15 cellular contexts compared by ENCODE assay signal in the genomic region with DNA sequence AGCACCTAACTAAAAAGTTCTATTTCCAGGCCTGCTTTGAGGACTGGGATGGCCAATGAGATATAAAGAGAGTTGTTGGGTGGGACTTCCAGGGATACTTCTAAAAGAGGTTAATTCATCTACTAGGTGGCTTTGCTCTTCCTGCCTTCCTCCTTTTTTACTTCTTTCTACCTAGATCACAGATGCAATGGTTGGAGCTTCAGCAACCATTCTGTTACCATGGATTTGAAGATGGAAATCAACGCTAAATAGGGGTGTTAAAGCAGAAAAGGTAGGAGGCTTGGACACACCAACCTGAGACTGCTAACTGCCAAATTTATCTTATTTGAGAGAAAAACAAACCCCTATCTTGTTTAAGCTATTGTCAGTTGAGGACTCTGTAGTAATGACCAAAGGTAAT. TPM values are rescaled to one million over a fixed set of nuclear protein-coding genes. Genes with fewer than 3 reads are reported as not detected.
DNase-seq lines count a peak whose midpoint lies in the region; ATAC-seq and TF ChIP-seq lines count a peak whose summit lies in the region.
"Had no signal": no experiment of that assay in that cellular context is flagged by ENCODE, and none has a peak within 500 bp of the region (broad histone marks: within the 10 kb centered on the region; RNA-seq: fewer than 3 reads in every experiment).

No MANE protein-coding gene starts in this region.

- H3K14ac ChIP-seq in neuronal stem cell (ENCODE audit: low read length): no peak overlapping the region

- H2BK12ac ChIP-seq in neuronal stem cell (ENCODE audit: low read length): no peak overlapping the region

- H3K27me3 Mint-ChIP-seq in WTC11 (ENCODE audit: low read depth): no peaks in the 10 kb centered on the region; the same call in 1 of the 2 replicates

- no peaks in the 10 kb centered on the region for H3K9me3 ChIP-seq in HEK293 (ENCODE audit: control insufficient read depth, insufficient read depth, low read depth, low read length)
- H3K9me3 ChIP-seq in liver (ENCODE audit: control insufficient read depth in 4 of 4, low read length in 3 of 4): no peaks in the 10 kb centered on the region
- H3K9me3 ChIP-seq in subcutaneous abdominal adipose tissue (ENCODE audit: control insufficient read depth in 5 of 5, low read length in 5 of 5): peaks cover 0 to 5% (median 0%) of the 10 kb centered on the region in 5 donors
- peaks cover 0 to 4% of the 10 kb centered on the region in 2 donors for H3K9me3 ChIP-seq in neuronal stem cell (replicated peaks in 1 of 2; ENCODE audit: control insufficient read depth in 2 of 2, insufficient read depth in 1 of 2, low read depth in 1 of 2, low read length in 2 of 2)
- H3K9me3 ChIP-seq in mammary epithelial cell (replicated peaks; ENCODE audit: insufficient read depth, low read length): no peaks in the 10 kb centered on the region
- H3K9me3 ChIP-seq: BE2C had no signal

- 48% methylated on average over 1 of the region's 1 CpG for WGBS in liver
- WGBS in neuronal stem cell (ENCODE audit: extremely low coverage in 2 of 2, insufficient read length in 2 of 2, insufficient replicate concordance in 1 of 2), 2 donors: no CpG with 5 or more reads among the region's 1 CpG
- 100% methylated on average over 1 of the region's 1 CpG for WGBS in mammary epithelial cell (ENCODE audit: low coverage, missing lambda C conversion rate)

- H3K4ac ChIP-seq in neuronal stem cell (ENCODE audit: low read length): no peak overlapping the region

- CTCF ChIA-PET in HEK293 (lab: Yijun Ruan, JAX) (no interaction called here), WTC11 (lab: Charles Lee) (interaction anchor here (1.3 kb wide), 1 partner anchor 306 kb away, joined by 3 read pairs; no protein-coding TSS in a partner anchor), mammary epithelial cell (lab: Charles Lee; ENCODE audit: low non-redundant PET) (no interaction called here)

- H3K4me3 Mint-ChIP-seq in WTC11: no peak overlapping the region
- H3K4me3 Mint-ChIP-seq: CD4-positive, alpha-beta memory T cell; GM23338 had no signal

- no peak overlapping the region for H2AK5ac ChIP-seq in neuronal stem cell (ENCODE audit: low read depth, low read length)

- TF ChIP-seq CTCF in HEK293 (tag by site-specific recombination; IDR thresholded peaks at IDR 0.05): no peak
- no peak for TF ChIP-seq CTCF in liver (IDR thresholded peaks at IDR 0.05; ENCODE audit: low read depth, low read length, missing input control)
- no peak for TF ChIP-seq CTCF in WTC11 (IDR thresholded peaks at IDR 0.05)
- TF ChIP-seq CTCF in mammary epithelial cell (conservative IDR thresholded peaks at IDR 0.05 in 1 of 2, IDR thresholded peaks at IDR 0.05 in 1 of 2; ENCODE audit: extremely low read depth in 1 of 2, insufficient read depth in 1 of 2, low read depth in 1 of 2, low read length in 2 of 2): no peak

- no peak overlapping the region for H3K23ac ChIP-seq in neuronal stem cell (ENCODE audit: low read depth, low read length, poor library complexity)

- POLR2A ChIA-PET in HEK293 (lab: Yijun Ruan, JAX) (no interaction called here), WTC11 (lab: Charles Lee) (no interaction called here)

- no peak overlapping the region for H4K91ac ChIP-seq in neuronal stem cell (ENCODE audit: low read depth, low read length, poor library complexity)

- no peak overlapping the region for H4K8ac ChIP-seq in neuronal stem cell (ENCODE audit: low read depth, low read length)

- H3K36me3 ChIP-seq in HEK293 (ENCODE audit: control insufficient read depth in 2 of 2, insufficient read depth in 1 of 2, low read length in 2 of 2) (no peaks in the 10 kb centered on the region), liver (ENCODE audit: control insufficient read depth in 4 of 4, insufficient read depth in 3 of 4, low read depth in 1 of 4, low read length in 3 of 4) (no peaks in the 10 kb centered on the region), subcutaneous abdominal adipose tissue (ENCODE audit: control insufficient read depth in 5 of 5, insufficient read depth in 5 of 5, low read length in 5 of 5) (no peaks in the 10 kb centered on the region), neuronal stem cell (replicated peaks in 1 of 2; ENCODE audit: control insufficient read depth in 2 of 2, insufficient read depth in 2 of 2, low read length in 2 of 2) (no peaks in the 10 kb centered on the region), mammary epithelial cell (ENCODE audit: insufficient read depth, low read length) (no peaks in the 10 kb centered on the region)
- H3K36me3 ChIP-seq: BE2C had no signal

- H3K27ac ChIP-seq in HEK293 (ENCODE audit: extremely low read depth, low read depth, low read length) (no peak overlapping the region), caudate nucleus (ENCODE audit: low read depth, low read length) (peak overlapping the region; percentile 26), liver (ENCODE audit: low read depth in 1 of 2, low read length in 2 of 2) (peak overlapping the region; percentile 87 to 95), subcutaneous abdominal adipose tissue (ENCODE audit: low read depth, low read length) (peak overlapping the region; percentile 77), neuronal stem cell (replicated peaks; ENCODE audit: low read length) (no peak overlapping the region), mammary epithelial cell (ENCODE audit: insufficient read depth, low read depth, low read length) (no peak overlapping the region)
- H3K27ac ChIP-seq: C4-2B had no signal

- H2AFZ ChIP-seq in neuronal stem cell (ENCODE audit: low read length): no peak overlapping the region
- H2AFZ ChIP-seq in mammary epithelial cell (ENCODE audit: low read depth, low read length): no peak overlapping the region
- H2AFZ ChIP-seq: GM23338 had no signal

- H3K79me2 ChIP-seq in mammary epithelial cell (ENCODE audit: insufficient read depth, low read length): no peaks in the 10 kb centered on the region

- H2BK15ac ChIP-seq in neuronal stem cell (ENCODE audit: low read length): no peak overlapping the region

- ATAC-seq in GM19351 (IDR thresholded peaks at IDR 0.05; ENCODE audit: unreplicated experiment) (no peak), WTC11 (no peak)
- ATAC-seq: GM12878, GM23338 had no signal

- BruUV-seq in mammary epithelial cell (replicated peaks; lab: Mats Ljungman, UMichigan): no TSS peak

- H3K27ac Mint-ChIP-seq in WTC11: no peak overlapping the region
- H3K27ac Mint-ChIP-seq: CD4-positive, alpha-beta memory T cell; GM23338 had no signal

- H3K4me3 ChIP-seq in HEK293 (ENCODE audit: low read depth, low read length): no peak overlapping the region
- H3K4me3 ChIP-seq in liver (ENCODE audit: low read depth in 1 of 3, low read length in 3 of 3): no peak overlapping the region
- peak overlapping the region in 1 of 5 donors; percentile 41 for H3K4me3 ChIP-seq in subcutaneous abdominal adipose tissue (ENCODE audit: low read depth in 1 of 5, low read length in 5 of 5)
- H3K4me3 ChIP-seq in neuronal stem cell (ENCODE audit: low read length in 2 of 2): no peak overlapping the region
- no peak overlapping the region for H3K4me3 ChIP-seq in mammary epithelial cell (replicated peaks in 1 of 3; ENCODE audit: insufficient read depth in 1 of 3, low read depth in 2 of 3, low read length in 3 of 3)
- H3K4me3 ChIP-seq: GM12878, GM23338 had no signal

- H2BK5ac ChIP-seq in neuronal stem cell (ENCODE audit: low read length): no peak overlapping the region

- intact Hi-C loops in mammary epithelial cell (cut with micrococcal nuclease): no loop called here

- H3K27me3 ChIP-seq in liver (ENCODE audit: control insufficient read depth in 4 of 4, insufficient read depth in 4 of 4, low read length in 3 of 4): no peaks in the 10 kb centered on the region
- H3K27me3 ChIP-seq in subcutaneous abdominal adipose tissue (ENCODE audit: control insufficient read depth in 5 of 5, insufficient read depth in 4 of 5, low read length in 5 of 5): no peaks in the 10 kb centered on the region
- no peaks in the 10 kb centered on the region for H3K27me3 ChIP-seq in neuronal stem cell (ENCODE audit: control insufficient read depth in 3 of 3, insufficient read depth in 3 of 3, low read depth in 1 of 3, low read length in 3 of 3)
- no peaks in the 10 kb centered on the region for H3K27me3 ChIP-seq in mammary epithelial cell (ENCODE audit: insufficient read depth, low read length)
- H3K27me3 ChIP-seq: BE2C had no signal

- no peaks in the 10 kb centered on the region for H3K36me3 Mint-ChIP-seq in WTC11
- H3K36me3 Mint-ChIP-seq: CD4-positive, alpha-beta memory T cell had no signal

- in situ Hi-C loops in mammary epithelial cell (cut with MboI; ENCODE audit: low sequenced_read_pairs in 2 of 2): no loop called here

- H3K4me1 ChIP-seq in HEK293 (ENCODE audit: control insufficient read depth, insufficient read depth, low read length) (peaks cover 3% of the 10 kb centered on the region), liver (ENCODE audit: control insufficient read depth in 4 of 4, insufficient read depth in 4 of 4, low read length in 3 of 4) (peaks cover 22 to 54% (median 48%) of the 10 kb centered on the region in 4 donors), subcutaneous abdominal adipose tissue (ENCODE audit: control insufficient read depth in 5 of 5, insufficient read depth in 5 of 5, low read length in 5 of 5) (peaks cover 19 to 72% (median 45%) of the 10 kb centered on the region in 5 donors), neuronal stem cell (ENCODE audit: control insufficient read depth in 2 of 2, insufficient read depth in 1 of 2, low read depth in 1 of 2, low read length in 2 of 2) (peaks cover 15 to 19% of the 10 kb centered on the region in 2 donors), mammary epithelial cell (ENCODE audit: insufficient read depth, low read length) (peaks cover 15% of the 10 kb centered on the region)
- H3K4me1 ChIP-seq: BE2C had no signal

- H3K9ac ChIP-seq in liver (ENCODE audit: low read depth in 1 of 2, low read length in 2 of 2) (peak overlapping the region in 1 of 2 donors; percentile 48), subcutaneous abdominal adipose tissue (ENCODE audit: low read length in 5 of 5) (peak overlapping the region in 1 of 5 donors; percentile 40), neuronal stem cell (ENCODE audit: low read depth, low read length, poor library complexity) (no peak overlapping the region), mammary epithelial cell (ENCODE audit: insufficient read depth, low read length) (no peak overlapping the region)

- dilution Hi-C loops in mammary epithelial cell (cut with HindIII; ENCODE audit: low sequenced_read_pairs): no loop called here

- H4K20me1 ChIP-seq in mammary epithelial cell (ENCODE audit: insufficient read depth, low read length): no peaks in the 10 kb centered on the region

- DNase-seq in caudate nucleus (lab: John Stamatoyannopoulos, UW) (no peak), neuronal stem cell (ENCODE audit: low spot score) (no peak), WTC11 (ENCODE audit: low spot score) (no peak), mammary epithelial cell (no peak)
- DNase-seq: BE2C; CD4-positive, alpha-beta memory T cell; DMS79; H7 had no signal

- H3K4me2 ChIP-seq in neuronal stem cell (ENCODE audit: insufficient read depth, low read length, poor library complexity, severe bottlenecking) (no peak overlapping the region), mammary epithelial cell (ENCODE audit: insufficient read depth, low read depth, low read length) (no peak overlapping the region)
- H3K4me2 ChIP-seq: GM23338 had no signal

- TF ChIP-seq RAD21 in liver (IDR thresholded peaks at IDR 0.05): no peak

- H3K4me1 Mint-ChIP-seq in WTC11: peaks cover 19% of the 10 kb centered on the region

- H2BK120ac ChIP-seq in neuronal stem cell (ENCODE audit: low read depth, low read length): no peak overlapping the region

- peaks cover 4% of the 10 kb centered on the region for H3K9me3 Mint-ChIP-seq in WTC11
- H3K9me3 Mint-ChIP-seq: CD4-positive, alpha-beta memory T cell; GM23338 had no signal

- H3K18ac ChIP-seq in neuronal stem cell (ENCODE audit: low read length): no peak overlapping the region

- H3K79me1 ChIP-seq in neuronal stem cell (ENCODE audit: low read depth, low read length): no peaks in the 10 kb centered on the region

RNA-seq across cellular contexts. Expression of a gene that starts 26.9 kb away (rescaled TPM):
- 10 to 100 TPM; 17.2 to 26.1 TPM for total RNA-seq in liver
- polyA plus RNA-seq in liver: 10 to 100 TPM in 1 of 2 donors, 1 to 10 TPM in 1; 5.0 to 13.5 TPM
- 11.5 TPM for polyA plus RNA-seq in neuronal stem cell (2013, experiment 1 of 2)
- 11.0 TPM for polyA plus RNA-seq in neuronal stem cell (2013, experiment 2 of 2)
- total RNA-seq in WTC11 (2021): 19.9 to 21.9 TPM (median 20.3 TPM) in 3 replicates
- total RNA-seq in mammary epithelial cell: 10 to 100 TPM; 11.0 to 15.1 TPM
- polyA plus RNA-seq in mammary epithelial cell: 8.2 TPM
- 46.5 TPM for polyA minus RNA-seq in mammary epithelial cell

Comparison
In these comparisons a context has a peak if more than half of its experiments do, and no peak if none do; other contexts are left out.
1. H3K27ac ChIP-seq: peak in caudate nucleus (single experiment), liver (2 of 2) and subcutaneous abdominal adipose tissue (single experiment); none in HEK293 (single experiment), neuronal stem cell (single experiment) and mammary epithelial cell (single experiment).